19 cellular contexts compared by ENCODE assay signal in the genomic region with DNA sequence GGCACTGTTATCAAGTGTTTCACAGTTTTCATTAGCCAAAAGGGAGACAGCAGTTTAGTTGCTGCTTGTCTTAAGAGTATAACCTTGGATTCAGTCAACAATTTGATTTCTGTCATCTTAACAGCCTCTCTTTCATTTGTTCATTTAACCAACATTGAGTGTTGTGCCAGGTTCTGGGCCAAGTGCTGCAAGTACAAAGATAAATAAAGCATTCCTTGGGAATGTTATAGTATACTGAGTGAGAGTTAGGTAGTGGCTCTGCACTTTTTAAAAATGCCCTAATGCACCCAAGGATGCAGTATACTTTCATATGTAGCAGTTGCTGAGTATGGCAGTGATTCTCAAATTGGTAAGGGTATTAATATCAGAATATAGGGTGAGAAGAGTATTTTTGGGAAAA. TPM values are rescaled to one million over a fixed set of nuclear protein-coding genes. Genes with fewer than 3 reads are reported as not detected.
DNase-seq lines count a peak whose midpoint lies in the region; ATAC-seq and TF ChIP-seq lines count a peak whose summit lies in the region.
"Had no signal": no experiment of that assay in that cellular context is flagged by ENCODE, and none has a peak within 500 bp of the region (broad histone marks: within the 10 kb centered on the region; RNA-seq: fewer than 3 reads in every experiment).

No MANE protein-coding gene starts in this region.

- H3K14ac ChIP-seq in IMR-90 (replicated peaks; ENCODE audit: low read depth, low read length), result no peak overlapping the region

- no peak overlapping the region for H2AK9ac ChIP-seq in IMR-90 (replicated peaks; ENCODE audit: low read depth, low read length, poor library complexity)

- peaks cover 46% of the 10 kb centered on the region for H3K36me3 Mint-ChIP-seq in activated CD8-positive, alpha-beta memory T cell treated with anti-CD3 and anti-CD28 coated beads, Interleukin-2, amount 10 ng/mL, durations not matched to agents 7 days and 5 days
- H3K36me3 Mint-ChIP-seq in progenitor cell of endocrine pancreas (ENCODE audit: insufficient read depth), result peaks cover 9% of the 10 kb centered on the region

- H3K4me3 ChIP-seq in IMR-90 (ENCODE audit: insufficient read depth, low read depth, low read length) (no peak overlapping the region), left lung (no peak overlapping the region)
- H3K4me3 ChIP-seq: BLaER1, HAP-1 had no signal

- intact Hi-C loops in IMR-90 (cut with micrococcal nuclease) (no loop called here), left lung (cut with DNase I) (no loop called here)

- no peak overlapping the region for H3K23ac ChIP-seq in IMR-90 (ENCODE audit: low read depth, low read length)

- peaks cover 15 to 21% of the 10 kb centered on the region in 2 experiments for H3K79me1 ChIP-seq in IMR-90 (ENCODE audit: low read depth in 1 of 2, low read length in 2 of 2)

- peaks cover 18% of the 10 kb centered on the region for H3K4me1 Mint-ChIP-seq in activated CD8-positive, alpha-beta memory T cell treated with anti-CD3 and anti-CD28 coated beads, Interleukin-2, amount 10 ng/mL, durations not matched to agents 7 days and 5 days
- H3K4me1 Mint-ChIP-seq in progenitor cell of endocrine pancreas (ENCODE audit: low read depth), result no peaks in the 10 kb centered on the region
- H3K4me1 Mint-ChIP-seq: B cell had no signal

- no peak overlapping the region for H3K56ac ChIP-seq in IMR-90 (ENCODE audit: extremely low read depth, insufficient read depth, low read length)

- in situ Hi-C loops in IMR-90 (cut with MboI; ENCODE audit: low sequenced_read_pairs), result no loop called here

- CTCF ChIA-PET in activated CD8-positive, alpha-beta memory T cell treated with anti-CD3 and anti-CD28 coated beads, Interleukin-2, amount 10 ng/mL, durations not matched to agents 7 days and 5 days (lab: Charles Lee), result interaction anchor here (3.4 kb wide), 1 partner anchor 94 kb away, joined by 10 read pairs; no protein-coding TSS in a partner anchor
- CTCF ChIA-PET in IMR-90 (lab: Yijun Ruan, JAX), result no interaction called here

- no peak overlapping the region for H3K4me3 Mint-ChIP-seq in activated CD8-positive, alpha-beta memory T cell treated with anti-CD3 and anti-CD28 coated beads, Interleukin-2, amount 10 ng/mL, durations not matched to agents 7 days and 5 days
- no peak overlapping the region for H3K4me3 Mint-ChIP-seq in progenitor cell of endocrine pancreas (ENCODE audit: low read depth)
- H3K4me3 Mint-ChIP-seq: B cell; CD4-positive, alpha-beta T cell; HFFc6 had no signal

- H3K27me3 ChIP-seq in IMR-90 (ENCODE audit: control insufficient read depth, insufficient read depth, low read length), result no peaks in the 10 kb centered on the region
- H3K27me3 ChIP-seq in left lung, result no peaks in the 10 kb centered on the region
- H3K27me3 ChIP-seq: BLaER1 had no signal

- TF ChIP-seq POLR2A in IMR-90 (IDR thresholded peaks at IDR 0.05; ENCODE audit: low read depth, low read length), result no peak

- H3K4me1 ChIP-seq in IMR-90 (ENCODE audit: control insufficient read depth, insufficient read depth, low read length) (no peaks in the 10 kb centered on the region), left lung (no peaks in the 10 kb centered on the region)
- H3K4me1 ChIP-seq: BLaER1, HAP-1 had no signal

- peak overlapping the region; percentile 18 for H3K27ac Mint-ChIP-seq in activated CD8-positive, alpha-beta memory T cell treated with anti-CD3 and anti-CD28 coated beads, Interleukin-2, amount 10 ng/mL, durations not matched to agents 7 days and 5 days
- H3K27ac Mint-ChIP-seq in progenitor cell of endocrine pancreas, result peak overlapping the region; percentile 28
- H3K27ac Mint-ChIP-seq: B cell; CD4-positive, alpha-beta T cell; HFFc6 had no signal

- H2BK120ac ChIP-seq in IMR-90 (ENCODE audit: low read depth, low read length), result no peak overlapping the region

- POLR2A ChIA-PET in IMR-90 (lab: Charles Lee; ENCODE audit: unreplicated experiment), result no interaction called here

- H3K9me1 ChIP-seq in IMR-90 (ENCODE audit: insufficient read depth, low read length), result no peaks in the 10 kb centered on the region

- H3K9me3 ChIP-seq in IMR-90 (ENCODE audit: control insufficient read depth, insufficient read depth, low read length) (no peaks in the 10 kb centered on the region), left lung (no peaks in the 10 kb centered on the region)
- H3K9me3 ChIP-seq: BLaER1, HAP-1 had no signal

- H3K4me2 ChIP-seq in IMR-90 (ENCODE audit: low read depth, low read length), result no peak overlapping the region
- H3K4me2 ChIP-seq: BLaER1 had no signal

- no peak overlapping the region for H3K27ac ChIP-seq in IMR-90 (ENCODE audit: insufficient read depth, low read length)
- no peak overlapping the region for H3K27ac ChIP-seq in left lung
- H3K27ac ChIP-seq: 22Rv1, BLaER1, C4-2B had no signal

- H3K9me3 Mint-ChIP-seq in activated CD8-positive, alpha-beta memory T cell treated with anti-CD3 and anti-CD28 coated beads, Interleukin-2, amount 10 ng/mL, durations not matched to agents 7 days and 5 days (ENCODE audit: low read depth), result no peaks in the 10 kb centered on the region
- H3K9me3 Mint-ChIP-seq in progenitor cell of endocrine pancreas (ENCODE audit: low read depth), result no peaks in the 10 kb centered on the region
- H3K9me3 Mint-ChIP-seq: CD4-positive, alpha-beta T cell; HFFc6 had no signal

- H3K27me3 Mint-ChIP-seq in activated CD8-positive, alpha-beta memory T cell treated with anti-CD3 and anti-CD28 coated beads, Interleukin-2, amount 10 ng/mL, durations not matched to agents 7 days and 5 days, result no peaks in the 10 kb centered on the region
- H3K27me3 Mint-ChIP-seq in progenitor cell of endocrine pancreas, result no peaks in the 10 kb centered on the region
- H3K27me3 Mint-ChIP-seq: B cell; CD4-positive, alpha-beta T cell had no signal

- H2BK5ac ChIP-seq in IMR-90 (ENCODE audit: low read depth, low read length, poor library complexity, severe bottlenecking), result no peak overlapping the region

- H2BK20ac ChIP-seq in IMR-90 (ENCODE audit: low read depth, low read length), result no peak overlapping the region

- no peaks in the 10 kb centered on the region for H4K20me1 ChIP-seq in IMR-90 (ENCODE audit: insufficient read depth, low read length)
- H4K20me1 ChIP-seq: BLaER1 had no signal

- H4K91ac ChIP-seq in IMR-90 (ENCODE audit: insufficient read depth, low read depth, low read length), result no peak overlapping the region

- no peak overlapping the region for H2AFZ ChIP-seq in IMR-90 (replicated peaks; ENCODE audit: low read length, poor library complexity)

- H2BK15ac ChIP-seq in IMR-90 (ENCODE audit: low read depth, low read length), result no peak overlapping the region

- ATAC-seq in activated CD8-positive, alpha-beta memory T cell treated with anti-CD3 and anti-CD28 coated beads, Interleukin-2, amount 10 ng/mL, durations not matched to agents 7 days and 5 days, result no peak
- peak; percentile 74 for ATAC-seq in IMR-90 (ENCODE audit: low read depth)
- peak; percentile 75 for ATAC-seq in left lung
- no peak for ATAC-seq in GM21515 (IDR thresholded peaks at IDR 0.05; ENCODE audit: unreplicated experiment)

- no peak for DNase-seq in activated CD8-positive, alpha-beta memory T cell treated with anti-CD3 and anti-CD28 coated beads, Interleukin-2, amount 10 ng/mL, durations not matched to agents 7 days and 5 days
- DNase-seq in activated CD8-positive, alpha-beta memory T cell treated with anti-CD3 and anti-CD28 coated beads for 24 hours, result no peak
- DNase-seq in IMR-90 (no peak), left lung (no peak), progenitor cell of endocrine pancreas (ENCODE audit: low spot score, unreplicated experiment) (no peak), superior temporal gyrus (ENCODE audit: extremely low spot score) (no peak), cortex of kidney (lab: John Stamatoyannopoulos, UW) (no peak)
- DNase-seq: Calu3; CD4-positive, alpha-beta T cell; COR-L47; DND-41; GOT3; HFFc6 had no signal

- no peak for TF ChIP-seq CTCF in IMR-90 (conservative IDR thresholded peaks at IDR 0.05; ENCODE audit: low read depth, low read length)
- TF ChIP-seq CTCF in left lung (IDR thresholded peaks at IDR 0.05), result no peak
- TF ChIP-seq CTCF in progenitor cell of endocrine pancreas (IDR thresholded peaks at IDR 0.05; ENCODE audit: unreplicated experiment), result no peak

- TF ChIP-seq RAD21 in IMR-90 (IDR thresholded peaks at IDR 0.05; ENCODE audit: low read length), result no peak

- H2AK5ac ChIP-seq in IMR-90 (ENCODE audit: low read depth, low read length), result no peak overlapping the region

- H3K4ac ChIP-seq in IMR-90 (ENCODE audit: low read depth, low read length), result no peak overlapping the region

- BruUV-seq in IMR-90 (replicated peaks; lab: Mats Ljungman, UMichigan), result no TSS peak

- H4K8ac ChIP-seq in IMR-90 (ENCODE audit: low read depth in 2 of 2, low read length in 2 of 2), result no peak overlapping the region

- no peak overlapping the region for H3K18ac ChIP-seq in IMR-90 (ENCODE audit: low read depth, low read length)

- dilution Hi-C loops in IMR-90 (cut with HindIII; ENCODE audit: low sequenced_read_pairs, unreplicated experiment), result no loop called here

- H3K36me3 ChIP-seq in IMR-90 (ENCODE audit: control insufficient read depth, insufficient read depth, low read length), result peaks cover 32% of the 10 kb centered on the region
- peaks cover 2 to 97% of the 10 kb centered on the region in 2 donors for H3K36me3 ChIP-seq in left lung

- no peak overlapping the region for H3K9ac ChIP-seq in IMR-90 (ENCODE audit: low read depth, low read length)
- H3K9ac ChIP-seq: BLaER1 had no signal

- H4K5ac ChIP-seq in IMR-90 (ENCODE audit: low read depth, low read length), result no peak overlapping the region

TF ChIP-seq in IMR-90, 13 proteins besides CTCF, POLR2A, EP300 and RAD21 (continues in another document):
- TF ChIP-seq NFE2L2 (IDR thresholded peaks at IDR 0.05; ENCODE audit: low read depth, low read length), result no peak
- no peak for TF ChIP-seq BHLHE40 (IDR thresholded peaks at IDR 0.05; ENCODE audit: low read depth, low read length)
- no peak for TF ChIP-seq MXI1 (IDR thresholded peaks at IDR 0.05; ENCODE audit: borderline replicate concordance, low read depth, low read length)
- TF ChIP-seq MAFK (IDR thresholded peaks at IDR 0.05; ENCODE audit: low read depth, low read length), result no peak

RNA-seq across cellular contexts. Expression of a gene that starts 15.4 kb away (rescaled TPM):
- total RNA-seq in activated CD8-positive, alpha-beta memory T cell treated with anti-CD3 and anti-CD28 coated beads, Interleukin-2, amount 10 ng/mL, durations not matched to agents 7 days and 5 days, result 10 to 100 TPM; 27.9 to 36.3 TPM
- total RNA-seq in IMR-90 (2012; rRNA removed), result 32.8 and 42.2 TPM in 2 replicates
- polyA plus RNA-seq in IMR-90 (2012; rRNA removed), result 8.3 and 10.9 TPM in 2 replicates
- 3.7 and 4.3 TPM in 2 replicates for polyA plus RNA-seq in IMR-90 (2012; cell fraction: cytosol; rRNA removed)
- 7.7 and 14.3 TPM in 2 replicates for polyA plus RNA-seq in IMR-90 (2012; cell fraction: nucleus; rRNA removed; ENCODE audit: low replicate concordance)
- 10 to 100 TPM; 21.1 to 34.5 TPM for total RNA-seq in left lung
- 26.3 and 30.9 TPM in 2 replicates for total RNA-seq in progenitor cell of endocrine pancreas

RNA-seq across cellular contexts. Expression of a gene that starts 15.9 kb away (rescaled TPM):
- total RNA-seq in activated CD8-positive, alpha-beta memory T cell treated with anti-CD3 and anti-CD28 coated beads, Interleukin-2, amount 10 ng/mL, durations not matched to agents 7 days and 5 days, result 10 to 100 TPM; 28.9 to 29.3 TPM
- total RNA-seq in IMR-90 (2012; rRNA removed) (37.1 and 88.3 TPM in 2 replicates), left lung (10 to 100 TPM; 23.6 to 24.3 TPM), progenitor cell of endocrine pancreas (10.8 and 11.4 TPM in 2 replicates)
- polyA plus RNA-seq in IMR-90 (2012; rRNA removed), result 48.7 and 52.7 TPM in 2 replicates
- 16.6 and 18.3 TPM in 2 replicates for polyA plus RNA-seq in IMR-90 (2012; cell fraction: cytosol; rRNA removed)
- 4.6 and 10.0 TPM in 2 replicates for polyA plus RNA-seq in IMR-90 (2012; cell fraction: nucleus; rRNA removed; ENCODE audit: low replicate concordance)

Comparison
In these comparisons a context has a peak if more than half of its experiments do, and no peak if none do; other contexts are left out.
1. ATAC-seq: peak in IMR-90 (single experiment) and left lung (single experiment); none in activated CD8-positive, alpha-beta memory T cell treated with anti-CD3 and anti-CD28 coated beads, Interleukin-2, amount 10 ng/mL, durations not matched to agents 7 days and 5 days (single experiment) and GM21515 (single experiment).